ENCODE assay signal across 11 cellular contexts in the genomic region with DNA sequence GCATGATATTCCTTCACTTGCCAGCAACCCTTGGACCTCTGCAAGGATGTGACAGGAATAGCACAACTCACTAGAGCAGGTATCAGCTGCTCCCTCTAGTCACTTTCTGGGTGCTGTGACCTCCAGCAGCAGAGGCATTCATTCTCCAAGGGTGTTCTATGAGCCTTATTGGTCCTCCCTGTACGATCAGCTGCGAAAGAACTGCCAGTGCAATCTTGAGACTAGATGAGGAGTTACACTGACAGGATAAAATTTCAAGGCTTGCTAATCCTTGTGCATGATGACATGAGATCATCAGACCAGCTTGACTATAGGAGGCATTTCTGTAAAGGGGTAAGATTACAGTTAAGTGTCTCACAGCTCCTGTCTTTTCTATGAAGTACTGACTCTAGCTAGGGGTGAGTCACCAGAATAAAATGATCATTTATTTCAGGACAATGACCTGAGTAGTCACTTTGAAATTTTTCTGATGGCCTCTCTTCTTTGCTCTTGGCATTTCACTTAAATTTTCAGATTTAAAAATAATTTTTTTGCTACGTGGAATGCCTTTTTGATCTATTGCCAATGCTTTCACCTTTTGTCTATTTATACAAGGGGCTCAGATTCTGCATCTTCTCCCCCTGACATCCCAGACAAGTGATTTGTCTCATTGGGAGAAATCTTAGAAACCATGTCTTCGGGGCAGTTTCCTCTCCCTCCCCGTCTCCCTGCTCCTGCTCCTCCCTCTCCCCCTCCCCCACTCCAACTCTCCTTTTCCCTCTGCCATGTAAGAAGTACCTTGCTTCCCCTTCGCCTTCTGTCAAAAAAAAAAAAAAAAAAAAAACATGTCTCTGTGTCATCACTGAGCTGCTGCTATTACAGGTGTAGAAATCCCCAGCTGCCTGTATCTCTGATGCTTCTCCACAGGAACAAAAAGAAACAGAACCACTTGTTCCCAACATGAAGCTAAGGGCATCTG. TPM values are rescaled to one million over a fixed set of nuclear protein-coding genes. Genes with fewer than 3 reads are reported as not detected.
DNase-seq lines count a peak whose midpoint lies in the region; ATAC-seq, FAIRE-seq and TF ChIP-seq lines count a peak whose summit lies in the region.
"Had no signal": no experiment of that assay in that cellular context is flagged by ENCODE, and none has a peak within 500 bp of the region (broad histone marks: within the 10 kb centered on the region; RNA-seq: fewer than 3 reads in every experiment).

No MANE protein-coding gene starts in this region.

- no peak overlapping the region for H3K27ac Mint-ChIP-seq in activated CD4-positive, alpha-beta memory T cell treated with anti-CD3 and anti-CD28 coated beads for 36 hours

- peaks cover 16 to 40% (median 31%) of the 10 kb centered on the region in 3 donors for H3K36me3 ChIP-seq in tibial artery

- ATAC-seq in left cardiac atrium (peak; percentile 61 to 77), HG02642 (IDR thresholded peaks at IDR 0.05; ENCODE audit: poor library complexity, unreplicated experiment) (no peak)
- ATAC-seq: activated T-cell treated with anti-CD3 and anti-CD28 coated beads, Interleukin-2, amount 50 U/mL, for 4 hours had no signal

- CTCF ChIA-PET in activated CD4-positive, alpha-beta memory T cell treated with anti-CD3 and anti-CD28 coated beads for 36 hours (lab: Charles Lee): no interaction called here

- peaks cover 4% of the 10 kb centered on the region for H3K36me3 Mint-ChIP-seq in activated CD4-positive, alpha-beta memory T cell treated with anti-CD3 and anti-CD28 coated beads for 36 hours

- H3K4me3 ChIP-seq in tibial artery: no peak overlapping the region

- POLR2A ChIA-PET in activated CD4-positive, alpha-beta memory T cell treated with anti-CD3 and anti-CD28 coated beads for 36 hours (lab: Charles Lee): no interaction called here

- intact Hi-C loops in left cardiac atrium (cut with DNase I): no loop called here
- intact Hi-C loops in activated CD4-positive, alpha-beta memory T cell treated with anti-CD3 and anti-CD28 coated beads for 36 hours (cut with micrococcal nuclease): no loop called here
- intact Hi-C loops in tibial artery (cut with DNase I; ENCODE audit: low total_unique reads): no loop called here

- DNase-seq in NCI-H345 (lab: John Stamatoyannopoulos, UW) (peak; percentile 6), NCI-H345 treated with DMSO at 0.1 percent for 48 hours (lab: John Stamatoyannopoulos, UW; ENCODE audit: unreplicated experiment) (no peak), T1000 (lab: John Stamatoyannopoulos, UW) (peak; percentile 26), left cardiac atrium (no peak), urothelium cell line (ENCODE audit: low spot score) (peak; percentile 81), tibial artery (no peak)
- DNase-seq in activated CD4-positive, alpha-beta memory T cell treated with anti-CD3 and anti-CD28 coated beads for 36 hours: no peak
- DNase-seq: activated T-cell treated with anti-CD3 and anti-CD28 coated beads, Interleukin-2, amount 50 U/mL, for 4 hours had no signal

- peaks cover 0 to 55% (median 4%) of the 10 kb centered on the region in 4 donors for H3K4me1 ChIP-seq in tibial artery

- TF ChIP-seq CTCF in tibial artery (IDR thresholded peaks at IDR 0.05): no peak

- H3K4me1 Mint-ChIP-seq in activated CD4-positive, alpha-beta memory T cell treated with anti-CD3 and anti-CD28 coated beads for 36 hours (ENCODE audit: low read depth): no peaks in the 10 kb centered on the region

- FAIRE-seq in urothelium cell line (lab: Jason Lieb, UNC): peak; percentile 89
- FAIRE-seq: A204.1, GM18507 had no signal

- H3K27me3 ChIP-seq in tibial artery: no peaks in the 10 kb centered on the region

- no peak overlapping the region for H3K4me3 Mint-ChIP-seq in activated CD4-positive, alpha-beta memory T cell treated with anti-CD3 and anti-CD28 coated beads for 36 hours
- H3K4me3 Mint-ChIP-seq: activated T-cell treated with anti-CD3 and anti-CD28 coated beads, Interleukin-2, amount 50 U/mL, for 4 hours had no signal

- no peak overlapping the region for H3K27ac ChIP-seq in tibial artery

- H3K9me3 Mint-ChIP-seq in activated CD4-positive, alpha-beta memory T cell treated with anti-CD3 and anti-CD28 coated beads for 36 hours: no peaks in the 10 kb centered on the region
- H3K9me3 Mint-ChIP-seq: activated T-cell treated with anti-CD3 and anti-CD28 coated beads, Interleukin-2, amount 50 U/mL, for 4 hours had no signal

- H3K9me3 ChIP-seq in tibial artery: no peaks in the 10 kb centered on the region

- no peaks in the 10 kb centered on the region for H3K27me3 Mint-ChIP-seq in activated CD4-positive, alpha-beta memory T cell treated with anti-CD3 and anti-CD28 coated beads for 36 hours

RNA-seq across cellular contexts. Expression of gene FRZB, which starts 49.2 kb away (rescaled TPM):
- 1 to 10 TPM; 2.4 to 5.3 TPM for total RNA-seq in left cardiac atrium
- total RNA-seq in activated CD4-positive, alpha-beta memory T cell treated with anti-CD3 and anti-CD28 coated beads for 36 hours: not detected
- total RNA-seq: activated T-cell treated with anti-CD3 and anti-CD28 coated beads, Interleukin-2, amount 50 U/mL, for 4 hours had no signal

Comparison
In these comparisons a context has a peak if more than half of its experiments do, and no peak if none do; other contexts are left out.
1. DNase-seq: peak in NCI-H345 (single experiment), T1000 (single experiment) and urothelium cell line (single experiment); none in NCI-H345 treated with DMSO at 0.1 percent for 48 hours (single experiment), left cardiac atrium (single experiment), activated CD4-positive, alpha-beta memory T cell treated with anti-CD3 and anti-CD28 coated beads for 36 hours (single experiment) and tibial artery (0 of 2).